ENCODE assay signal across 19 cellular contexts in genomic region chr14:63833728-63834127, GRCh38.
"Had no signal": no experiment of that assay in that cellular context is flagged by ENCODE, and none has a peak within 500 bp of the region (broad histone marks: within the 10 kb centered on the region; RNA-seq: fewer than 3 reads in every experiment).

No MANE protein-coding gene starts in this region.

- H3K27ac Mint-ChIP-seq: activated B cell treated with CpG ODN at 0.5 μM for 24 hours; activated CD4-positive, alpha-beta memory T cell treated with anti-CD3 and anti-CD28 coated beads for 36 hours; activated naive CD8-positive, alpha-beta T cell treated with anti-CD3 and anti-CD28 coated beads, Interleukin-2, amount 10 ng/mL, durations not matched to agents 7 days and 5 days; activated T-helper 17 cell treated with anti-CD3 and anti-CD28 coated beads, Interleukin-2, amount 50 U/mL, for 72 hours; immature natural killer cell; nephron progenitor cell; progenitor cell of endocrine pancreas had no signal

- H3K9me3 Mint-ChIP-seq: activated B cell treated with CpG ODN at 0.5 μM for 24 hours; activated CD4-positive, alpha-beta memory T cell treated with anti-CD3 and anti-CD28 coated beads for 36 hours; activated naive CD8-positive, alpha-beta T cell treated with anti-CD3 and anti-CD28 coated beads, Interleukin-2, amount 10 ng/mL, durations not matched to agents 7 days and 5 days; activated T-helper 17 cell treated with anti-CD3 and anti-CD28 coated beads, Interleukin-2, amount 50 U/mL, for 72 hours; immature natural killer cell; nephron progenitor cell had no signal

- H3K36me3 Mint-ChIP-seq: activated CD4-positive, alpha-beta memory T cell treated with anti-CD3 and anti-CD28 coated beads for 36 hours; activated naive CD8-positive, alpha-beta T cell treated with anti-CD3 and anti-CD28 coated beads, Interleukin-2, amount 10 ng/mL, durations not matched to agents 7 days and 5 days; immature natural killer cell had no signal

- H3K4me1 Mint-ChIP-seq: activated B cell treated with CpG ODN at 0.5 μM for 24 hours; activated naive CD8-positive, alpha-beta T cell treated with anti-CD3 and anti-CD28 coated beads, Interleukin-2, amount 10 ng/mL, durations not matched to agents 7 days and 5 days; activated T-helper 17 cell treated with anti-CD3 and anti-CD28 coated beads, Interleukin-2, amount 50 U/mL, for 72 hours; immature natural killer cell; nephron progenitor cell had no signal

- DNase-seq: activated B cell treated with CpG ODN at 0.5 μM for 24 hours; activated CD4-positive, alpha-beta memory T cell treated with anti-CD3 and anti-CD28 coated beads for 36 hours; activated CD4-positive, alpha-beta T cell treated with anti-CD3 and anti-CD28 coated beads for 4 hours; activated naive CD4-positive, alpha-beta T cell; activated naive CD8-positive, alpha-beta T cell treated with anti-CD3 and anti-CD28 coated beads, Interleukin-2, amount 10 ng/mL, durations not matched to agents 7 days and 5 days; body of pancreas; caudate nucleus; colonic mucosa; immature natural killer cell; kidney glomerular epithelial cell; left ventricle myocardium inferior; nephron progenitor cell; occipital lobe; stimulated activated CD4-positive, alpha-beta T cell treated with anti-CD3 and anti-CD28 coated beads, Interleukin-2, amount 100 ng/mL, for 24 hours; stimulated activated naive CD4-positive, alpha-beta T cell treated with Interleukin-2 at 50 U/mL for 16 hours; thyroid gland; uterus had no signal

- H3K27me3 Mint-ChIP-seq: activated B cell treated with CpG ODN at 0.5 μM for 24 hours; activated CD4-positive, alpha-beta memory T cell treated with anti-CD3 and anti-CD28 coated beads for 36 hours; activated T-helper 17 cell treated with anti-CD3 and anti-CD28 coated beads, Interleukin-2, amount 50 U/mL, for 72 hours; progenitor cell of endocrine pancreas had no signal

- H3K4me3 Mint-ChIP-seq: activated B cell treated with CpG ODN at 0.5 μM for 24 hours; activated CD4-positive, alpha-beta memory T cell treated with anti-CD3 and anti-CD28 coated beads for 36 hours; activated naive CD8-positive, alpha-beta T cell treated with anti-CD3 and anti-CD28 coated beads, Interleukin-2, amount 10 ng/mL, durations not matched to agents 7 days and 5 days; activated T-helper 17 cell treated with anti-CD3 and anti-CD28 coated beads, Interleukin-2, amount 50 U/mL, for 72 hours; immature natural killer cell; nephron progenitor cell had no signal
